In genomic region chr3:164864454-164864853, GRCh38 we compare ENCODE assay signal across 34 cellular contexts.
"Had no signal": no experiment of that assay in that cellular context is flagged by ENCODE, and none has a peak within 500 bp of the region (broad histone marks: within the 10 kb centered on the region; RNA-seq: fewer than 3 reads in every experiment).

No MANE protein-coding gene starts in this region.

- H3K36me3 ChIP-seq: MG63 had no signal

- H3K9ac ChIP-seq: KMS-11 had no signal

- DNase-seq: Karpas-422, Kasumi-1, MG63, MM.1S, MV-4-11, NCI-H1048, NCI-H1092, NCI-H1092 treated with DMSO at 0.1 percent for 48 hours, NCI-H1105, NCI-H1105 treated with DMSO at 0.1 percent for 48 hours, NCI-H1417, NCI-H1417 treated with DMSO at 0.1 percent for 48 hours, NCI-H1436, NCI-H1436 treated with DMSO at 0.1 percent for 48 hours, NCI-H146, NCI-H1694, NCI-H1694 treated with DMSO at 0.1 percent for 48 hours, NCI-H187, NCI-H187 treated with DMSO at 0.1 percent for 48 hours, NCI-H1930, NCI-H2029, NCI-H2029 treated with DMSO at 0.1 percent for 48 hours, NCI-H2081, NCI-H2081 treated with DMSO at 0.1 percent for 48 hours, NCI-H2107, NCI-H2171, NCI-H2171 treated with DMSO at 0.1 percent for 48 hours, NCI-H2227 treated with DMSO at 0.1 percent for 48 hours, NCI-H226, NCI-H345, NCI-H446, NCI-H446 treated with DMSO at 0.1 percent for 48 hours, NCI-H510A had no signal

- H3K27ac ChIP-seq: KMS-11 had no signal

- H3K27me3 ChIP-seq: MG63 had no signal

- H3K4me2 ChIP-seq: KMS-11 had no signal

- H3K4me3 ChIP-seq: MG63 had no signal

- H3K9me3 ChIP-seq: MG63 had no signal
